ENCODE assay signal across 23 cellular contexts in the genomic region with DNA sequence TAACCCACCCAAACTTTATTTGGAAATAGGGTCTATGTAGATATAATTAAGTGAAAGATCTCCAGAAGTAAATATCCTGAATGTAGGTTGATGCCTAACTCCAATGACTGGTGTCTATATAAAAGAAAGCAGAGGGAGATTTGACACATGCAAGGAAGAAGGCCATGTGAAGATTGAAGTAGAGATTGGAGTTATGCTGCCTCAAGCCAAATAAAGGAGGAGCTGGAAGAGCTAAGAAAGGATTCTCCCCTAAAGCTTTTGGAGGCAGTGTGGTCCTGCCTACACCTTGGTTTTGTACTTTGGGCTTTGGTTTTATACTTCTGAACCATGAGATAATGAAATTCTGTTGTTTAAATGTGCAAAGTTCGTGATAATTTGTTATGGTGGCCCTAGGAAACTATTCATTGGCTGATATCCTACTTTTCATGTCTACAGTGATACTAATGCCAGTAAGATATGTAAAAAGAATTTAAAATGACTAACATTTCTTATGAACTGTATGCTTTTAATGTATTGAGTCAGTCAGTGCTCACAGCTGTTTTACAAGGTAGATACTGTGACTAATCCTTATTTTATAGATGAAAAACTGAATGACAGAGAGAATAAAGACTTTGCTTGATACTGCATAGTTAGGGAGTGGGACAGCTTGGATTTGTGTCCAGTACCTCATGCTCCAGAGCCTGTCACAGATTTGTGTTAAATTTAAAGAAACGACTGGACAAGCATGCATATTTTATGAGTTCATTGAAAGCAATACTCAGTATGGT. TPM values are rescaled to one million over a fixed set of nuclear protein-coding genes. Genes with fewer than 3 reads are reported as not detected.
DNase-seq lines count a peak whose midpoint lies in the region; ATAC-seq and TF ChIP-seq lines count a peak whose summit lies in the region.
"Had no signal": no experiment of that assay in that cellular context is flagged by ENCODE, and none has a peak within 500 bp of the region (broad histone marks: within the 10 kb centered on the region; RNA-seq: fewer than 3 reads in every experiment).

No MANE protein-coding gene starts in this region.

- no peaks in the 10 kb centered on the region for H3K9me2 ChIP-seq in PC-3 (replicated peaks; ENCODE audit: low read length)

- H3K79me2 ChIP-seq in PC-3 (ENCODE audit: low read length) = no peaks in the 10 kb centered on the region

- 45 to 53% methylated on average over 2 of the region's 2 CpGs for WGBS in esophagus squamous epithelium, 2 donors

- H3K4me3 Mint-ChIP-seq in activated T-cell treated with anti-CD3 and anti-CD28 coated beads, Interleukin-2, amount 50 U/mL, for 72 hours = no peak overlapping the region
- H3K4me3 Mint-ChIP-seq: B cell; CD4-positive, CD25-positive, alpha-beta regulatory T cell; GM23338; IgD-negative memory B cell had no signal

- no peak overlapping the region for H3K27ac Mint-ChIP-seq in activated T-cell treated with anti-CD3 and anti-CD28 coated beads, Interleukin-2, amount 50 U/mL, for 72 hours
- H3K27ac Mint-ChIP-seq: B cell; CD4-positive, CD25-positive, alpha-beta regulatory T cell; GM23338; IgD-negative memory B cell had no signal

- no peaks in the 10 kb centered on the region for H3K36me3 ChIP-seq in PC-3 (ENCODE audit: low read depth, low read length)
- no peaks in the 10 kb centered on the region for H3K36me3 ChIP-seq in WERI-Rb-1
- H3K36me3 ChIP-seq in esophagus squamous epithelium = no peaks in the 10 kb centered on the region

- POLR2A ChIA-PET in PC-3 (lab: Charles Lee; ENCODE audit: unreplicated experiment) = interaction anchor here (0.7 kb wide), 1 partner anchor 26 kb away, joined by 3 read pairs; no protein-coding TSS in a partner anchor

- intact Hi-C loops in PC-3 (cut with micrococcal nuclease) = loop anchor here (5.0 kb wide), 1 partner anchor 34 kb away; no protein-coding TSS in a partner anchor
- intact Hi-C loops in esophagus squamous epithelium (cut with DNase I) = no loop called here

- no peak for DNase-seq in activated T-cell treated with anti-CD3 and anti-CD28 coated beads, Interleukin-2, amount 50 U/mL, for 72 hours
- DNase-seq in activated T-cell treated with anti-CD3 and anti-CD28 coated beads for 4 hours (no peak), PC-3 (peak; percentile 86), epithelial cell of esophagus (ENCODE audit: low read depth) (peak; percentile 50), WERI-Rb-1 (no peak), esophagus squamous epithelium (lab: John Stamatoyannopoulos, UW) (no peak), NCI-H1930 (lab: John Stamatoyannopoulos, UW) (no peak)
- DNase-seq: 8988T; Caco-2; CD4-positive, CD25-positive, alpha-beta regulatory T cell; Karpas-422; NCI-H1105 treated with DMSO at 0.1 percent for 48 hours; NCI-H1694 treated with DMSO at 0.1 percent for 48 hours; NCI-H2107; NCI-H510A; NCI-H748 treated with DMSO at 0.1 percent for 48 hours; NK-92 treated with Interleukin-12 subunit alpha and Interleukin-12 subunit beta, amount 100 ng/mL, for 24 hours; SIG-M5 had no signal

- H3K4me3 ChIP-seq in PC-3 (ENCODE audit: low read length) (peak overlapping the region; percentile 35), epithelial cell of esophagus (ENCODE audit: low read length) (no peak overlapping the region), WERI-Rb-1 (ENCODE audit: low read depth, low read length) (no peak overlapping the region), esophagus squamous epithelium (no peak overlapping the region)
- H3K4me3 ChIP-seq: GM23338 had no signal

- peaks cover 10% of the 10 kb centered on the region for H3F3A ChIP-seq in PC-3 (ENCODE audit: low read length, unreplicated experiment)

- H4K20me1 ChIP-seq in PC-3 (ENCODE audit: low read length) = no peaks in the 10 kb centered on the region

- H3K27me3 ChIP-seq in PC-3 (ENCODE audit: low read length) (no peaks in the 10 kb centered on the region), WERI-Rb-1 (ENCODE audit: insufficient read depth, low read depth, severe bottlenecking) (no peaks in the 10 kb centered on the region), esophagus squamous epithelium (no peaks in the 10 kb centered on the region)

- H3K9me3 Mint-ChIP-seq in activated T-cell treated with anti-CD3 and anti-CD28 coated beads, Interleukin-2, amount 50 U/mL, for 72 hours = no peaks in the 10 kb centered on the region
- H3K9me3 Mint-ChIP-seq: IgD-negative memory B cell had no signal

- H3K36me3 Mint-ChIP-seq in activated T-cell treated with anti-CD3 and anti-CD28 coated beads, Interleukin-2, amount 50 U/mL, for 72 hours (ENCODE audit: insufficient read depth in 2 of 2) = no peaks in the 10 kb centered on the region
- H3K36me3 Mint-ChIP-seq: CD4-positive, CD25-positive, alpha-beta regulatory T cell; IgD-negative memory B cell had no signal

- H3K4me1 ChIP-seq in PC-3 (ENCODE audit: insufficient read depth, low read length) = peaks cover 43% of the 10 kb centered on the region
- no peaks in the 10 kb centered on the region for H3K4me1 ChIP-seq in esophagus squamous epithelium
- H3K4me1 ChIP-seq: Caco-2 had no signal

- H3K9me3 ChIP-seq in PC-3 (ENCODE audit: low read length) = no peaks in the 10 kb centered on the region
- H3K9me3 ChIP-seq in WERI-Rb-1 (ENCODE audit: severe bottlenecking) = no peaks in the 10 kb centered on the region
- H3K9me3 ChIP-seq in esophagus squamous epithelium = no peaks in the 10 kb centered on the region
- H3K9me3 ChIP-seq: Caco-2 had no signal

- CTCF ChIA-PET in PC-3 (lab: Charles Lee) = interaction anchor here (0.6 to 1.0 kb wide), 3 partner anchors 20 to 96 kb away, joined by 3 to 7 read pairs (median 5); no protein-coding TSS in a partner anchor

- H2AFZ ChIP-seq in PC-3 (ENCODE audit: low read length) = peak overlapping the region; percentile 24; the same call in 1 of the 2 replicates
- H2AFZ ChIP-seq: GM23338 had no signal

- ATAC-seq in activated T-cell treated with anti-CD3 and anti-CD28 coated beads, Interleukin-2, amount 50 U/mL, for 72 hours (replicated peaks in 1 of 2) = peak; percentile 37 to 47
- ATAC-seq in PC-3 (peak; percentile 92), SK-N-SH treated with all-trans-retinoic acid at 6 μM for 48 hours (no peak)
- ATAC-seq: GM23338 had no signal

- peak overlapping the region; percentile 99 for H3K27ac ChIP-seq in PC-3 (ENCODE audit: low read length)
- no peak overlapping the region for H3K27ac ChIP-seq in WERI-Rb-1
- H3K27ac ChIP-seq in esophagus squamous epithelium = no peak overlapping the region

- H3K4me2 ChIP-seq in PC-3 (ENCODE audit: low read length) = peak overlapping the region; percentile 61
- H3K4me2 ChIP-seq: GM23338 had no signal

- BruUV-seq in PC-3 (replicated peaks; lab: Mats Ljungman, UMichigan) = no TSS peak

- TF ChIP-seq CTCF in PC-3 (conservative IDR thresholded peaks at IDR 0.05; ENCODE audit: low read depth, low read length) (no peak), epithelial cell of esophagus (IDR thresholded peaks at IDR 0.05; ENCODE audit: insufficient read depth, low read depth, low read length, missing control alignments) (no peak), WERI-Rb-1 (IDR thresholded peaks at IDR 0.05; ENCODE audit: low read depth, low read length) (no peak), esophagus squamous epithelium (IDR thresholded peaks at IDR 0.05) (no peak)

- peak overlapping the region; percentile 73 for H3K9ac ChIP-seq in PC-3 (ENCODE audit: low read length)

- peaks cover 19% of the 10 kb centered on the region for H3K27me3 Mint-ChIP-seq in activated T-cell treated with anti-CD3 and anti-CD28 coated beads, Interleukin-2, amount 50 U/mL, for 72 hours (ENCODE audit: low read depth)
- H3K27me3 Mint-ChIP-seq: B cell; CD4-positive, CD25-positive, alpha-beta regulatory T cell; IgD-negative memory B cell had no signal

- no peak for TF ChIP-seq POLR2A in esophagus squamous epithelium (IDR thresholded peaks at IDR 0.05)

- peaks cover 9% of the 10 kb centered on the region for H3K4me1 Mint-ChIP-seq in activated T-cell treated with anti-CD3 and anti-CD28 coated beads, Interleukin-2, amount 50 U/mL, for 72 hours (ENCODE audit: low read depth)
- H3K4me1 Mint-ChIP-seq: B cell; CD4-positive, CD25-positive, alpha-beta regulatory T cell had no signal

TF ChIP-seq in SK-N-SH treated with all-trans-retinoic acid at 6 μM for 48 hours, 23 proteins besides CTCF, POLR2A, EP300 and RAD21 (continues in another document):
- TF ChIP-seq ISL1 (CRISPR knock-in tag; IDR thresholded peaks at IDR 0.05) (no peak), ARNTL (CRISPR knock-in tag; IDR thresholded peaks at IDR 0.05; ENCODE audit: borderline replicate concordance, low read depth) (no peak), ZFP3 (CRISPR knock-in tag; IDR thresholded peaks at IDR 0.05) (no peak), TCF4 (CRISPR knock-in tag; IDR thresholded peaks at IDR 0.05; ENCODE audit: borderline replicate concordance) (no peak), TOX (CRISPR knock-in tag; IDR thresholded peaks at IDR 0.05; ENCODE audit: borderline replicate concordance) (no peak), ESRRG (CRISPR knock-in tag; IDR thresholded peaks at IDR 0.05) (no peak)
- TF ChIP-seq, protein P1, sequence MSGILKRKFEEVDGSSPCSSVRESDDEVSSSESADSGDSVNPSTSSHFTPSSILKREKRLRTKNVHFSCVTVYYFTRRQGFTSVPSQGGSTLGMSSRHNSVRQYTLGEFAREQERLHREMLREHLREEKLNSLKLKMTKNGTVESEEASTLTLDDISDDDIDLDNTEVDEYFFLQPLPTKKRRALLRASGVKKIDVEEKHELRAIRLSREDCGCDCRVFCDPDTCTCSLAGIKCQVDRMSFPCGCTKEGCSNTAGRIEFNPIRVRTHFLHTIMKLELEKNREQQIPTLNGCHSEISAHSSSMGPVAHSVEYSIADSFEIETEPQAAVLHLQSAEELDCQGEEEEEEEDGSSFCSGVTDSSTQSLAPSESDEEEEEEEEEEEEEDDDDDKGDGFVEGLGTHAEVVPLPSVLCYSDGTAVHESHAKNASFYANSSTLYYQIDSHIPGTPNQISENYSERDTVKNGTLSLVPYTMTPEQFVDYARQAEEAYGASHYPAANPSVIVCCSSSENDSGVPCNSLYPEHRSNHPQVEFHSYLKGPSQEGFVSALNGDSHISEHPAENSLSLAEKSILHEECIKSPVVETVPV (CRISPR knock-in tag; IDR thresholded peaks at IDR 0.05) = no peak

RNA-seq across cellular contexts. Expression of a gene that starts 5.9 kb away (rescaled TPM):
- under 1 TPM in 1 of 2 donors, not detected in 1; 0.24 TPM for total RNA-seq in activated T-cell treated with anti-CD3 and anti-CD28 coated beads, Interleukin-2, amount 50 U/mL, for 72 hours
- total RNA-seq in PC-3 (2014; rRNA removed) = 0.40 and 0.55 TPM in 2 replicates
- total RNA-seq in esophagus squamous epithelium = under 1 TPM in 3 of 4 donors, not detected in 1; 0.42 to 0.95 (median 0.61) TPM
- total RNA-seq: CD4-positive, CD25-positive, alpha-beta regulatory T cell; RPMI7951 had no signal

Comparison
In these comparisons a context has a peak if more than half of its experiments do, and no peak if none do; other contexts are left out.
1. DNase-seq: peak in PC-3 (single experiment) and epithelial cell of esophagus (single experiment); none in activated T-cell treated with anti-CD3 and anti-CD28 coated beads, Interleukin-2, amount 50 U/mL, for 72 hours (0 of 2), activated T-cell treated with anti-CD3 and anti-CD28 coated beads for 4 hours (single experiment), WERI-Rb-1 (single experiment), esophagus squamous epithelium (single experiment) and NCI-H1930 (0 of 2).